9 cellular contexts compared by ENCODE assay signal in genomic region chr5:141172381-141173204, GRCh38. TPM values are rescaled to one million over a fixed set of nuclear protein-coding genes. Genes with fewer than 3 reads are reported as not detected.
DNase-seq lines count a peak whose midpoint lies in the region; ATAC-seq lines count a peak whose summit lies in the region.
"Had no signal": no experiment of that assay in that cellular context is flagged by ENCODE, and none has a peak within 500 bp of the region (broad histone marks: within the 10 kb centered on the region; RNA-seq: fewer than 3 reads in every experiment).

Gene PCDHB7 (plus strand): TSS chr5:141172644. CDS start chr5:141172836, 192 bp downstream.

- H3K4me2 ChIP-seq in Karpas-422 (ENCODE audit: low read depth, low read length, poor library complexity, severe bottlenecking): peak within 1 kb of the TSS; percentile 48

- no peaks in the 10 kb centered on the region for H4K20me1 ChIP-seq in Karpas-422 (ENCODE audit: insufficient read depth, low read depth, low read length)

- H3K9ac ChIP-seq in Karpas-422 (ENCODE audit: low read length): peak within 1 kb of the TSS; percentile 31
- no peak within 1 kb of the TSS for H3K9ac ChIP-seq in adipocyte (ENCODE audit: low read length)

- ATAC-seq in GM18873 (IDR thresholded peaks at IDR 0.05; ENCODE audit: low FRiP score, unreplicated experiment): no peak
- no peak for ATAC-seq in HG02798 (IDR thresholded peaks at IDR 0.05; ENCODE audit: poor library complexity, unreplicated experiment)

- H3K4me1 ChIP-seq in Karpas-422 (ENCODE audit: low read length) (peaks cover 6% of the 10 kb centered on the region), adipocyte (ENCODE audit: control insufficient read depth, insufficient read depth, low read length) (peaks cover 3% of the 10 kb centered on the region)

- H3K36me3 ChIP-seq in Karpas-422 (ENCODE audit: insufficient read depth, low read length): no peaks in the 10 kb centered on the region
- no peaks in the 10 kb centered on the region for H3K36me3 ChIP-seq in adipocyte (ENCODE audit: control insufficient read depth, insufficient read depth, low read length, severe bottlenecking)

- H3K9me3 ChIP-seq in Karpas-422 (ENCODE audit: low read length) (no peaks in the 10 kb centered on the region), adipocyte (ENCODE audit: control insufficient read depth, low read length) (peaks cover 29% of the 10 kb centered on the region)

- H2AFZ ChIP-seq in Karpas-422 (ENCODE audit: low read length): peak within 1 kb of the TSS; percentile 54; the same call in 1 of the 2 replicates

- H3K27me3 ChIP-seq in Karpas-422 (ENCODE audit: low read length): no peaks in the 10 kb centered on the region
- H3K27me3 ChIP-seq in adipocyte (replicated peaks; ENCODE audit: control insufficient read depth, insufficient read depth, low read length): no peaks in the 10 kb centered on the region

- H3K27ac ChIP-seq in Karpas-422 (ENCODE audit: low read length): no peak within 1 kb of the TSS

- H3K4me3 ChIP-seq in Karpas-422 (ENCODE audit: low read length) (peak within 1 kb of the TSS; percentile 29; the same call in 1 of the 2 replicates), adipocyte (ENCODE audit: low read length) (peak within 1 kb of the TSS; percentile 70)

- H3K79me2 ChIP-seq in Karpas-422 (ENCODE audit: low read length): no peaks in the 10 kb centered on the region

- H3K9me2 ChIP-seq in Karpas-422 (replicated peaks; ENCODE audit: insufficient read depth, low read length): no peaks in the 10 kb centered on the region

- DNase-seq in DMS53 treated with DMSO at 0.1 percent for 48 hours (lab: John Stamatoyannopoulos, UW; ENCODE audit: unreplicated experiment): peak; percentile 30
- DNase-seq in Karpas-422: peak; percentile 80
- DNase-seq in adipocyte (ENCODE audit: low read depth): peak; percentile 79
- peak; percentile 62 for DNase-seq in medulla oblongata (ENCODE audit: extremely low spot score)
- no peak for DNase-seq in central memory CD4-positive, alpha-beta T cell
- DNase-seq in GDM1 (lab: John Stamatoyannopoulos, UW): no peak

RNA-seq across cellular contexts. Expression of gene PCDHB7, which starts in this region (rescaled TPM):
- total RNA-seq in Karpas-422 (2014; rRNA removed; shearing (Covaris generic); ENCODE audit: low replicate concordance): not detected in 2 replicates
- total RNA-seq: T-helper 1 cell treated with Interleukin-12 subunit alpha and Interleukin-12 subunit beta and Interleukin-4 antibody, amounts not matched to agents 30 ng/mL and 1 ng/mL, for 36 hours had no signal

Comparison
In these comparisons a context has a peak if more than half of its experiments do, and no peak if none do; other contexts are left out.
1. Peak in DNase-seq, H3K4me3 ChIP-seq, H3K9ac ChIP-seq and H3K4me2 ChIP-seq in Karpas-422; RNA of the gene not detected or under 1 TPM.
2. DNase-seq: peak in DMS53 treated with DMSO at 0.1 percent for 48 hours (single experiment), adipocyte (single experiment) and medulla oblongata (single experiment); none in central memory CD4-positive, alpha-beta T cell (single experiment) and GDM1 (single experiment).